In the genomic region with DNA sequence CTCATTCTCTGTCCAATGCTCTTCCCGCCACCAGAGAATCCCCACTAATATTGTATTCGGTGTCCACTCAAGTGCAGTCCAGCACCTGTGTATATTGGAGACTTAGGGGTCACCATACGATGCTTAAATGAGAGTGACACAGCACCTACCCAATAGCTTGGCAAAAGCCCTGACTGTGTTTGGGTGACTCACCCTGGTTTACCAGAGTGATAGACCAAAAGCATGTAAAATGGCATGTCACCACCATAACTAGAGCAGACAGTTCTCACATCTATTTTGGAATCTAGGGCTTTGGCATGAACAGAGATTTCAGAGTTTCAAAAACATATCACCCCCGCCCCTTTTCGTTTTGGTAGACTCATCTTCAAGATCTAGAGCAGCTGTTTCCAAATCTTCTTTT, we compare ENCODE assay signal across 18 cellular contexts.
A peak's percentile ranks its signal among the peaks of the same experiment; 100 is the strongest.
DNase-seq lines count a peak whose midpoint lies in the region; ATAC-seq and TF ChIP-seq lines count a peak whose summit lies in the region.
"Had no signal": no experiment of that assay in that cellular context is flagged by ENCODE, and none has a peak within 500 bp of the region (broad histone marks: within the 10 kb centered on the region; RNA-seq: fewer than 3 reads in every experiment).

No MANE protein-coding gene starts in this region.

- no peaks in the 10 kb centered on the region for H3K9me3 ChIP-seq in mammary epithelial cell (replicated peaks; ENCODE audit: insufficient read depth, low read length)
- H3K9me3 ChIP-seq in psoas muscle = no peaks in the 10 kb centered on the region
- H3K9me3 ChIP-seq: Peyer's patch had no signal

- H3K27me3 ChIP-seq in mammary epithelial cell (ENCODE audit: insufficient read depth, low read length) (no peaks in the 10 kb centered on the region), psoas muscle (ENCODE audit: insufficient read depth in 3 of 3, low read length in 2 of 3) (no peaks in the 10 kb centered on the region)
- H3K27me3 ChIP-seq: Peyer's patch had no signal

- no peak overlapping the region for H3K4me3 Mint-ChIP-seq in glutamatergic neuron (ENCODE audit: unreplicated experiment)
- H3K4me3 Mint-ChIP-seq: activated naive CD4-positive, alpha-beta T cell treated with anti-CD3 and anti-CD28 coated beads, Interleukin-2, amount 50 U/mL, for 24 hours; T-helper 17 cell had no signal

- no peaks in the 10 kb centered on the region for H3K79me2 ChIP-seq in mammary epithelial cell (ENCODE audit: insufficient read depth, low read length)

- peaks cover 11% of the 10 kb centered on the region for H3K4me1 Mint-ChIP-seq in glutamatergic neuron (ENCODE audit: low read depth, unreplicated experiment)
- H3K4me1 Mint-ChIP-seq: activated naive CD4-positive, alpha-beta T cell treated with anti-CD3 and anti-CD28 coated beads, Interleukin-2, amount 50 U/mL, for 24 hours; T-helper 17 cell had no signal

- dilution Hi-C loops in mammary epithelial cell (cut with HindIII; ENCODE audit: low sequenced_read_pairs) = no loop called here

- peak; percentile 91 to 95 (median 92) for ATAC-seq in psoas muscle
- ATAC-seq: T-helper 17 cell had no signal

- peak; percentile 7 for DNase-seq in EL
- DNase-seq in HT1080 (ENCODE audit: low read depth) = peak; percentile 45
- DNase-seq in mammary epithelial cell = peak; percentile 48
- no peak for DNase-seq in psoas muscle
- DNase-seq in medulla oblongata (ENCODE audit: extremely low spot score) = no peak
- DNase-seq in glutamatergic neuron = no peak
- no peak for DNase-seq in posterior vena cava (ENCODE audit: low spot score)
- DNase-seq in T-helper 1 cell = no peak
- DNase-seq: C1 segment of cervical spinal cord; caudate nucleus; islet precursor cell; NCI-H526 treated with DMSO at 0.1 percent for 48 hours; nucleus accumbens; Peyer's patch; small intestine; stimulated activated naive CD4-positive, alpha-beta T cell treated with Interleukin-2 at 50 U/mL for 16 hours; T-helper 17 cell had no signal

- peaks cover 9% of the 10 kb centered on the region for H3K36me3 Mint-ChIP-seq in glutamatergic neuron (ENCODE audit: unreplicated experiment)
- H3K36me3 Mint-ChIP-seq: activated naive CD4-positive, alpha-beta T cell treated with anti-CD3 and anti-CD28 coated beads, Interleukin-2, amount 50 U/mL, for 24 hours had no signal

- WGBS in mammary epithelial cell (ENCODE audit: low coverage, missing lambda C conversion rate) = 88% methylated on average over 5 of the region's 5 CpGs
- WGBS in psoas muscle, 3 donors = 53 to 75% (median 62%) methylated on average over 5 of the region's 5 CpGs

- no peak overlapping the region for H2AFZ ChIP-seq in mammary epithelial cell (ENCODE audit: low read depth, low read length)

- no peak overlapping the region for H3K9ac ChIP-seq in mammary epithelial cell (ENCODE audit: insufficient read depth, low read length)

- H3K4me3 ChIP-seq in mammary epithelial cell (replicated peaks in 1 of 3; ENCODE audit: insufficient read depth in 1 of 3, low read depth in 2 of 3, low read length in 3 of 3) = no peak overlapping the region
- no peak overlapping the region for H3K4me3 ChIP-seq in psoas muscle
- H3K4me3 ChIP-seq: Peyer's patch had no signal

- H3K36me3 ChIP-seq in mammary epithelial cell (ENCODE audit: insufficient read depth, low read length) (no peaks in the 10 kb centered on the region), psoas muscle (ENCODE audit: insufficient read depth in 1 of 2, low read depth in 1 of 2) (no peaks in the 10 kb centered on the region)
- H3K36me3 ChIP-seq: Peyer's patch had no signal

- intact Hi-C loops in mammary epithelial cell (cut with micrococcal nuclease) = no loop called here
- intact Hi-C loops in psoas muscle (cut with DNase I) = no loop called here
- intact Hi-C loops in posterior vena cava (cut with DNase I) = loop anchor here in 1 of 2 donors (1.0 kb wide), 1 partner anchor 17 kb away; no protein-coding TSS in a partner anchor

- CTCF ChIA-PET in mammary epithelial cell (lab: Charles Lee; ENCODE audit: low non-redundant PET) = no interaction called here

- H3K9me3 Mint-ChIP-seq in glutamatergic neuron (ENCODE audit: unreplicated experiment) = peaks cover 2% of the 10 kb centered on the region
- H3K9me3 Mint-ChIP-seq: activated naive CD4-positive, alpha-beta T cell treated with anti-CD3 and anti-CD28 coated beads, Interleukin-2, amount 50 U/mL, for 24 hours had no signal

- no peak overlapping the region for H3K4me2 ChIP-seq in mammary epithelial cell (ENCODE audit: insufficient read depth, low read depth, low read length)

- H3K27me3 Mint-ChIP-seq in glutamatergic neuron (ENCODE audit: unreplicated experiment) = peaks cover 3% of the 10 kb centered on the region
- H3K27me3 Mint-ChIP-seq: activated naive CD4-positive, alpha-beta T cell treated with anti-CD3 and anti-CD28 coated beads, Interleukin-2, amount 50 U/mL, for 24 hours; T-helper 17 cell had no signal

- no peak for TF ChIP-seq CTCF in mammary epithelial cell (conservative IDR thresholded peaks at IDR 0.05 in 1 of 2, IDR thresholded peaks at IDR 0.05 in 1 of 2; ENCODE audit: extremely low read depth in 1 of 2, insufficient read depth in 1 of 2, low read depth in 1 of 2, low read length in 2 of 2)
- TF ChIP-seq CTCF in psoas muscle (IDR thresholded peaks at IDR 0.05) = no peak
- TF ChIP-seq CTCF in glutamatergic neuron (IDR thresholded peaks at IDR 0.05; ENCODE audit: partially characterized antibody, unreplicated experiment) = no peak

- H3K27ac ChIP-seq in mammary epithelial cell (ENCODE audit: insufficient read depth, low read depth, low read length) = no peak overlapping the region
- H3K27ac ChIP-seq in psoas muscle = peak overlapping the region; percentile 80
- H3K27ac ChIP-seq: Peyer's patch had no signal

- H3K27ac Mint-ChIP-seq in glutamatergic neuron (ENCODE audit: unreplicated experiment) = no peak overlapping the region
- H3K27ac Mint-ChIP-seq: activated naive CD4-positive, alpha-beta T cell treated with anti-CD3 and anti-CD28 coated beads, Interleukin-2, amount 50 U/mL, for 24 hours; T-helper 17 cell had no signal

- no peaks in the 10 kb centered on the region for H4K20me1 ChIP-seq in mammary epithelial cell (ENCODE audit: insufficient read depth, low read length)

- BruUV-seq in mammary epithelial cell (replicated peaks; lab: Mats Ljungman, UMichigan) = no TSS peak

- H3K4me1 ChIP-seq in mammary epithelial cell (ENCODE audit: insufficient read depth, low read length) (peaks cover 23% of the 10 kb centered on the region), psoas muscle (peaks cover 13% of the 10 kb centered on the region)

- in situ Hi-C loops in mammary epithelial cell (cut with MboI; ENCODE audit: low sequenced_read_pairs in 2 of 2) = no loop called here

Comparison
In these comparisons a context has a peak if more than half of its experiments do, and no peak if none do; other contexts are left out.
1. DNase-seq: peak in EL (single experiment), HT1080 (single experiment) and mammary epithelial cell (single experiment); none in psoas muscle (0 of 2), medulla oblongata (single experiment), glutamatergic neuron (single experiment), posterior vena cava (single experiment) and T-helper 1 cell (0 of 5).